Comparison of ENCODE assay signal across 13 cellular contexts in the genomic region with DNA sequence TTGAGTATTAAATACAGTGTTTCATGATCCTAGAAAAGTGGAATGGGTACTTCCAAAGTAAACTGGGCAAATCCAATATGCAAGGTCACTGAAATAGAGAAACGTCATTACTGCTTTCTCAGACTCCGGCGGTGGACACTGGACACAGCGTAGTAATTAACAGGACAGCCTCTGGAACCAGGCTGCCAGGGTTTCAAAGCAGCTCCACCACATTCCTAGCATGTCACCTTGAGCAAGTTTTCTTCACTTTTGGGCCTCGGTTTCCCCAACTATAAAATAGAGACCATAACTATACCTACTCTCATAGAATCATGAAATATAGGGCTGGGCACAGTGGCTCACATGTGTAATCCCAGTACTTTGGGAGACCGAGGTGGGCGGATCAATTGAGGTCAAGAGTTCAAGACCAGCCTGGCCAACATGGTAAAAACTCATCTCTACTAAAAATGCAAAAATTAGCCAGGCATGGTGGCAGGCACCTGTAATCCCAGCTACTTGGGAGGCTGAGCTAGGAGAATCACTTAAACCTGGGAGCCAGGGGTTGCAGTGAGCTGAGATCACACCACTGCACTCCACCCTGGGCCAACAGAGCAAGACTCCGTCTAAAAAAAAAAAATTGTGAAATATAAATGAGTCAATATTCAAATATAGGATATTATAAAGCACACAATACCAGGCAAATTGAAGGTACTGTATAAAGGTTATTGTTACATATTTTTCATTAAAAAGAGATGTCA. TPM values are rescaled to one million over a fixed set of nuclear protein-coding genes. Genes with fewer than 3 reads are reported as not detected.
A peak's percentile ranks its signal among the peaks of the same experiment; 100 is the strongest.
DNase-seq lines count a peak whose midpoint lies in the region; ATAC-seq and TF ChIP-seq lines count a peak whose summit lies in the region.
"Had no signal": no experiment of that assay in that cellular context is flagged by ENCODE, and none has a peak within 500 bp of the region (broad histone marks: within the 10 kb centered on the region; RNA-seq: fewer than 3 reads in every experiment).

No MANE protein-coding gene starts in this region.

- WGBS in heart left ventricle, 4 donors = 83 to 92% (median 87%) methylated on average over 8 of the region's 8 CpGs

- ATAC-seq in heart left ventricle (no peak), Right ventricle myocardium superior (ENCODE audit: poor library complexity) (no peak), natural killer cell (no peak), upper lobe of right lung (no peak), HG02642 (IDR thresholded peaks at IDR 0.05; ENCODE audit: poor library complexity, unreplicated experiment) (no peak), HG02678 (IDR thresholded peaks at IDR 0.05; ENCODE audit: unreplicated experiment) (no peak)

- peaks cover 0 to 99% (median 17%) of the 10 kb centered on the region in 12 donors for H3K4me1 ChIP-seq in heart left ventricle
- H3K4me1 ChIP-seq in breast epithelium = peaks cover 0 to 18% of the 10 kb centered on the region in 2 donors
- peaks cover 38% of the 10 kb centered on the region for H3K4me1 ChIP-seq in upper lobe of right lung

- DNase-seq in heart left ventricle (no peak), Right ventricle myocardium superior (no peak), breast epithelium (ENCODE audit: low spot score in 2 of 2) (no peak), natural killer cell (no peak), upper lobe of right lung (no peak), NCI-H526 treated with DMSO at 0.1 percent for 48 hours (lab: John Stamatoyannopoulos, UW) (no peak)
- DNase-seq: activated effector memory CD4-positive, alpha-beta T cell treated with Interleukin-2 at 50 U/mL for 16 hours; head of caudate nucleus; naive B cell; NCI-H1417; stimulated activated CD4-positive, alpha-beta T cell treated with anti-CD3 and anti-CD28 coated beads, Interleukin-1b, Interleukin-23, amount 100 ng/mL, for 48 hours had no signal

- peak overlapping the region; percentile 47 for H3K4me3 Mint-ChIP-seq in natural killer cell

- no peak for TF ChIP-seq CTCF in heart left ventricle (IDR thresholded peaks at IDR 0.05)
- no peak for TF ChIP-seq CTCF in breast epithelium (IDR thresholded peaks at IDR 0.05)
- no peak for TF ChIP-seq CTCF in natural killer cell (IDR thresholded peaks at IDR 0.05)
- no peak for TF ChIP-seq CTCF in upper lobe of right lung (IDR thresholded peaks at IDR 0.05)

- intact Hi-C loops in heart left ventricle (cut with DNase I) = no loop called here
- intact Hi-C loops in Right ventricle myocardium superior (cut with DNase I) = no loop called here
- intact Hi-C loops in breast epithelium (cut with DNase I; ENCODE audit: low total_unique reads) = loop anchor here (10.0 kb wide), 1 partner anchor 1190 kb away; no protein-coding TSS in a partner anchor
- intact Hi-C loops in natural killer cell (cut with micrococcal nuclease) = loop anchor here (1.0 to 10.0 kb wide), 2 partner anchors 13 to 190 kb away; no protein-coding TSS in a partner anchor
- intact Hi-C loops in upper lobe of right lung (cut with DNase I) = no loop called here

- H3K27me3 ChIP-seq in heart left ventricle (no peaks in the 10 kb centered on the region), breast epithelium (no peaks in the 10 kb centered on the region), upper lobe of right lung (no peaks in the 10 kb centered on the region)

- H3K27ac Mint-ChIP-seq in natural killer cell = peak overlapping the region; percentile 82 to 84

- H3K9me3 ChIP-seq in heart left ventricle = no peaks in the 10 kb centered on the region
- H3K9me3 ChIP-seq in breast epithelium = no peaks in the 10 kb centered on the region
- H3K9me3 ChIP-seq in upper lobe of right lung = no peaks in the 10 kb centered on the region

- H3K36me3 ChIP-seq in heart left ventricle (no peaks in the 10 kb centered on the region), breast epithelium (no peaks in the 10 kb centered on the region), upper lobe of right lung (no peaks in the 10 kb centered on the region)

- no peaks in the 10 kb centered on the region for H3K36me3 Mint-ChIP-seq in natural killer cell
- H3K36me3 Mint-ChIP-seq: naive B cell had no signal

- peaks cover 55 to 69% of the 10 kb centered on the region in 2 donors for H3K4me1 Mint-ChIP-seq in natural killer cell

- peak overlapping the region; percentile 3 to 92 (median 71) for H3K27ac ChIP-seq in heart left ventricle
- peak overlapping the region; percentile 69 to 79 for H3K27ac ChIP-seq in breast epithelium
- peak overlapping the region; percentile 74 for H3K27ac ChIP-seq in upper lobe of right lung

- H3K4me3 ChIP-seq in heart left ventricle (no peak overlapping the region), breast epithelium (no peak overlapping the region), upper lobe of right lung (no peak overlapping the region)

- no peaks in the 10 kb centered on the region for H3K27me3 Mint-ChIP-seq in natural killer cell (ENCODE audit: low read depth in 2 of 2)
- H3K27me3 Mint-ChIP-seq: naive B cell had no signal

- TF ChIP-seq POLR2A in heart left ventricle (IDR thresholded peaks at IDR 0.05) (no peak), breast epithelium (IDR thresholded peaks at IDR 0.05) (no peak)

- no peaks in the 10 kb centered on the region for H3K9me3 Mint-ChIP-seq in natural killer cell
- H3K9me3 Mint-ChIP-seq: naive B cell had no signal

RNA-seq across cellular contexts. Expression of gene ARHGAP18, which starts 24.9 kb away (rescaled TPM):
- total RNA-seq in heart left ventricle (10 to 100 TPM in 2 of 9 donors, 1 to 10 TPM in 7; 2.8 to 26.4 (median 4.1) TPM), Right ventricle myocardium superior (7.9 TPM), breast epithelium (10 to 100 TPM; 14.7 to 28.7 (median 24.8) TPM), natural killer cell (10 to 100 TPM; 11.5 to 12.5 (median 11.8) TPM), upper lobe of right lung (60.8 TPM)
- 1 to 10 TPM; 1.6 to 2.8 TPM for polyA plus RNA-seq in heart left ventricle

Comparison
In these comparisons a context has a peak if more than half of its experiments do, and no peak if none do; other contexts are left out.
1. intact Hi-C loops: an anchor here in breast epithelium (10.0 kb wide) and natural killer cell (1.0 to 10.0 kb wide); none called in heart left ventricle, Right ventricle myocardium superior and upper lobe of right lung.